In the genomic region with DNA sequence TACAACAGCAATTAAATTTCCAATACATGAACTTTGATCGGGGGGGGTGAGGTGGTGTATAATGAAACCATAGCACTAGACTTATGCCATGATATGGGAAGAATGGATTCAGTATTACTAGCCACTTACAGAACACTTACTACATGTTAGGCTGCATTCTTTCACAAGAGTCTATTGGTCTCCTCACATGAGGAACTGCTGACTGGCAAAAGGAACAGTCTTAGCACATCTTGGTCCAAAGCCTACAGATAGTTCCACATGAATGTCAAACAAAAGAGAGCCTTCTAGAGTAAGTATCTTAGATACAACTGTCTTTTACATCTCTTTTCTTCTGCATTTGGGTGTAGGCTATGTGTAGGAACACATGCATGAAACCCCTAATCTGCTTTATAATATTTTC, we compare ENCODE assay signal across 13 cellular contexts.
"Had no signal": no experiment of that assay in that cellular context is flagged by ENCODE, and none has a peak within 500 bp of the region (broad histone marks: within the 10 kb centered on the region; RNA-seq: fewer than 3 reads in every experiment).

No MANE protein-coding gene starts in this region.

- H3K27ac ChIP-seq: adrenal gland, foreskin keratinocyte, prostate gland, VCaP had no signal

- ATAC-seq: effector memory CD8-positive, alpha-beta T cell; foreskin keratinocyte; right cardiac atrium; stimulated activated naive CD8-positive, alpha-beta T cell treated with anti-CD3 and anti-CD28 coated beads, Interleukin-15, amount 100 ng/mL, for 72 hours had no signal

- DNase-seq: activated CD4-positive, alpha-beta T cell treated with anti-CD3 and anti-CD28 coated beads for 1 hour; activated CD4-positive, alpha-beta T cell treated with anti-CD3 and anti-CD28 coated beads, Interleukin-2, amount 50 U/mL, for 4 hours; activated T-cell treated with anti-CD3 and anti-CD28 coated beads for 4 hours; adrenal gland; dermis blood vessel endothelial cell; effector memory CD8-positive, alpha-beta T cell; foreskin keratinocyte; mesendoderm; right cardiac atrium; stimulated activated naive CD8-positive, alpha-beta T cell treated with anti-CD3 and anti-CD28 coated beads, Interleukin-15, amount 100 ng/mL, for 72 hours; T1000 had no signal

- H3K36me3 ChIP-seq: prostate gland had no signal

- H3K4me1 ChIP-seq: adrenal gland, foreskin keratinocyte, prostate gland had no signal

- H3K9me3 ChIP-seq: adrenal gland, prostate gland had no signal

- H3K4me3 ChIP-seq: adrenal gland, prostate gland had no signal

- H3K27me3 ChIP-seq: adrenal gland, foreskin keratinocyte had no signal
